Comparison of ENCODE assay signal across 1 cellular context in the genomic region with DNA sequence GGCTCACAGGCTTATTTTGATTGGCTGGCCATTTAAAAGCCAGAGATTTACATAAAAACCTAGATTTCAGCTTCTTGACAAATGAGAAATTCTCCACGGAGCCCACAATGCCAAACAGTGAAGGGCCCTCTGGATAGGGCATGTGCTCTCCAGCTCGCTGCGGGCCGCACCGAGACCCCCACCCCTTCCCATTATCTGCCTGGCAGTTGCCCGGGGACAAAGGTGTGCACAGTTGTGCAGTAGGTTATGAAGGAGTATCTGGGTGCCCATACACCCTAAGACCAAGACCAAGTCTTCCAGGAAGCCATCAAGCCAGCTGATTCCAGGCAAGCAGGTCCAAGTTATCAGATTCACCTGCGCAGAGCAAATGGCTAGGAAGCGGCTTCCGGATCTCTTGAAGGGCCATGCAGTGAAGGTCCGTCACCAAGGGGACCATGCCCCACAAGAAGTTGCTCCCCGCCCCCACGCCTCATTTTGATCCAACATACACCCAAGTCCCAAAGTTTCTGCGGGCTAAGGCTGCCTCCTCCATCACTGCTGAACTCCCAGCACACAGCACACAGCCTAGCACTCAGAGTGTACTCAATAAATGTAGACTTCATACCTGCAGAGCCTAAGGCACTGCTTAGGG.
TF ChIP-seq lines count a peak whose summit lies in the region.

No MANE protein-coding gene starts in this region.

TF ChIP-seq in K562, 482 proteins besides CTCF, POLR2A, EP300 and RAD21 (continued from another document):
- TF ChIP-seq, protein P1, sequence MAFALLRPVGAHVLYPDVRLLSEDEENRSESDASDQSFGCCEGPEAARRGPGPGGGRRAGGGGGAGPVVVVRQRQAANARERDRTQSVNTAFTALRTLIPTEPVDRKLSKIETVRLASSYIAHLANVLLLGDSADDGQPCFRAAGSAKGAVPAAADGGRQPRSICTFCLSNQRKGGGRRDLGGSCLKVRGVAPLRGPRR (CRISPR knock-in tag; IDR thresholded peaks at IDR 0.05), result no peak
